ENCODE assay signal across 8 cellular contexts in genomic region chr19:46599716-46600392, GRCh38. TPM values are rescaled to one million over a fixed set of nuclear protein-coding genes. Genes with fewer than 3 reads are reported as not detected.
DNase-seq lines count a peak whose midpoint lies in the region; ATAC-seq and TF ChIP-seq lines count a peak whose summit lies in the region.

No MANE protein-coding gene starts in this region.

- no peak for TF ChIP-seq CTCF in AG04450 (IDR thresholded peaks at IDR 0.05; ENCODE audit: low read depth, low read length)

- peaks cover 17% of the 10 kb centered on the region for H3K36me3 Mint-ChIP-seq in central memory CD8-positive, alpha-beta T cell (ENCODE audit: insufficient read depth)

- H3K9ac ChIP-seq in mucosa of stomach (ENCODE audit: low read length), result peak overlapping the region; percentile 98

- H3K27me3 ChIP-seq in AG04450 (ENCODE audit: control insufficient read depth, insufficient read depth, low read length) (no peaks in the 10 kb centered on the region), mucosa of stomach (ENCODE audit: control insufficient read depth, insufficient read depth, low read length) (no peaks in the 10 kb centered on the region)

- peaks cover 21% of the 10 kb centered on the region for H3K4me1 ChIP-seq in mucosa of stomach (ENCODE audit: control insufficient read depth, insufficient read depth, low read length)

- H3K9me3 Mint-ChIP-seq in central memory CD8-positive, alpha-beta T cell, result peaks cover 8% of the 10 kb centered on the region

- POLR2A ChIA-PET in AG04450 (lab: Yijun Ruan, JAX), result interaction anchor here (0.6 to 1.3 kb wide), 7 partner anchors 10 to 187 kb away, joined by 3 to 11 read pairs (median 3); partner anchors contain the start of genes CCDC8 and DACT3

- H3K27me3 Mint-ChIP-seq in central memory CD8-positive, alpha-beta T cell, result no peaks in the 10 kb centered on the region

- H3K9me3 ChIP-seq in AG04450 (ENCODE audit: control insufficient read depth, insufficient read depth, low read length) (peaks cover 8% of the 10 kb centered on the region), mucosa of stomach (ENCODE audit: control insufficient read depth, low read length) (no peaks in the 10 kb centered on the region)

- H3K27ac ChIP-seq in AG04450 (ENCODE audit: low read depth, low read length), result peak overlapping the region; percentile 99

- DNase-seq in AG04450 (ENCODE audit: low read depth, low spot score) (no peak), mucosa of gallbladder (ENCODE audit: low spot score) (no peak)
- DNase-seq in Jurkat, Clone E6-1 (ENCODE audit: low read depth, low spot score), result no peak
- DNase-seq in central memory CD8-positive, alpha-beta T cell (ENCODE audit: low spot score in 2 of 2), result no peak

- peaks cover 25% of the 10 kb centered on the region for H3K4me1 Mint-ChIP-seq in central memory CD8-positive, alpha-beta T cell

- H3K4me3 Mint-ChIP-seq in central memory CD8-positive, alpha-beta T cell, result peak overlapping the region; percentile 88

- H3K4me3 ChIP-seq in AG04450 (ENCODE audit: low read depth, low read length), result peak overlapping the region; percentile 83
- peak overlapping the region; percentile 100 for H3K4me3 ChIP-seq in Jurkat, Clone E6-1 (ENCODE audit: low read length)
- peak overlapping the region; percentile 84 for H3K4me3 ChIP-seq in mucosa of stomach (ENCODE audit: low read length)

- CTCF ChIA-PET in AG04450 (lab: Charles Lee), result interaction anchor here (4.2 kb wide), 1 partner anchor 62 kb away, joined by 17 read pairs; the partner anchor contains the start of gene DACT3

- no peaks in the 10 kb centered on the region for H3K36me3 ChIP-seq in mucosa of stomach (ENCODE audit: control insufficient read depth, insufficient read depth, low read length)

- H3K27ac Mint-ChIP-seq in central memory CD8-positive, alpha-beta T cell (ENCODE audit: low read depth), result peak overlapping the region; percentile 96

- no peak for ATAC-seq in central memory CD8-positive, alpha-beta T cell (replicated peaks; ENCODE audit: extremely low read depth, poor library complexity, severe bottlenecking)
- ATAC-seq in esophagus mucosa, result no peak
- ATAC-seq in GM21423 (IDR thresholded peaks at IDR 0.05; ENCODE audit: unreplicated experiment), result no peak
- no peak for ATAC-seq in GM19455 (IDR thresholded peaks at IDR 0.05; ENCODE audit: unreplicated experiment)

RNA-seq across cellular contexts. Expression of gene CALM3, which starts 1.3 kb away (rescaled TPM):
- polyA plus RNA-seq in AG04450 (2011; rRNA removed), result 547 and 744 TPM in 2 replicates
- 268 and 287 TPM in 2 replicates for polyA minus RNA-seq in AG04450 (2011; rRNA and poly(A)+ RNA removed)
- polyA plus RNA-seq in Jurkat, Clone E6-1 (2012; ENCODE audit: insufficient read depth, insufficient read length), result 522 TPM
- total RNA-seq in mucosa of gallbladder, result 325 TPM
- total RNA-seq in esophagus mucosa, result 109 TPM

RNA-seq across cellular contexts. Expression of gene PTGIR, which starts 25.0 kb away (rescaled TPM):
- 2.4 and 4.2 TPM in 2 replicates for polyA plus RNA-seq in AG04450 (2011; rRNA removed)
- 1.00 and 2.8 TPM in 2 replicates for polyA minus RNA-seq in AG04450 (2011; rRNA and poly(A)+ RNA removed)
- polyA plus RNA-seq in Jurkat, Clone E6-1 (2012; ENCODE audit: insufficient read depth, insufficient read length), result 0.85 TPM
- total RNA-seq in mucosa of gallbladder (1.7 TPM), esophagus mucosa (0.12 TPM)

RNA-seq across cellular contexts. Expression of gene GNG8, which starts 36.1 kb away (rescaled TPM):
- polyA plus RNA-seq in AG04450 (2011; rRNA removed), result not detected in 2 replicates
- not detected in 2 replicates for polyA minus RNA-seq in AG04450 (2011; rRNA and poly(A)+ RNA removed)
- polyA plus RNA-seq in Jurkat, Clone E6-1 (2012; ENCODE audit: insufficient read depth, insufficient read length), result not detected
- total RNA-seq in mucosa of gallbladder (not detected), esophagus mucosa (not detected)
